Comparison of ENCODE assay signal across 13 cellular contexts in the genomic region with DNA sequence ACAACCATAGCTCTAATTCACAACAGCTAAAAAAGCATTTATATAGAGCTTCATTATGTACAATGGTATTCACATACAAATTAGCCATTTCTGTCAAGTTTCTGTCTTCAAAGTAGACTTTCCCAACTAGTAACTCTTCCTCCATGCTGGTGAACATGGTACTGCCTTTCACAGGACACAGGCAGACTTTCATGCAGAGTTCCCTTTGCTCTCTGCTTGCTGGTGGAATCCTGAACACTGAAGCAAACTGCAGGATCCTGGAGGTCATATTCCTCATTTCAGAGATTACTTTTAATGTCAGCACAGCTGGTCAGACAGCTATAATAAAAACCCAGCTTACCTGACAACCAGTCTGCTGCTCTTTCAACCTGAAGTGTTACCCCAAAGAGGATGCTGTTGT. TPM values are rescaled to one million over a fixed set of nuclear protein-coding genes. Genes with fewer than 3 reads are reported as not detected.
DNase-seq lines count a peak whose midpoint lies in the region; ATAC-seq and TF ChIP-seq lines count a peak whose summit lies in the region.
"Had no signal": no experiment of that assay in that cellular context is flagged by ENCODE, and none has a peak within 500 bp of the region (broad histone marks: within the 10 kb centered on the region; RNA-seq: fewer than 3 reads in every experiment).

No MANE protein-coding gene starts in this region.

- H3K79me2 ChIP-seq in SK-N-SH (ENCODE audit: insufficient read depth): no peaks in the 10 kb centered on the region

- no peak overlapping the region for H3K4me3 ChIP-seq in SK-N-SH (ENCODE audit: low read depth in 2 of 2, low read length in 1 of 2)
- H3K4me3 ChIP-seq: colonic mucosa, K562 had no signal

- TF ChIP-seq RAD21 in SK-N-SH (IDR thresholded peaks at IDR 0.05; ENCODE audit: low read length): no peak

- no peak overlapping the region for H2AFZ ChIP-seq in SK-N-SH (ENCODE audit: low read depth)

- CTCF ChIA-PET in SK-N-SH (lab: Yijun Ruan, JAX): interaction anchor here (0.6 to 1.2 kb wide), 2 partner anchors 31 to 179 kb away, joined by 3 to 4 read pairs; no protein-coding TSS in a partner anchor

- H3K27me3 ChIP-seq in SK-N-SH (ENCODE audit: insufficient read depth): no peaks in the 10 kb centered on the region
- H3K27me3 ChIP-seq: colonic mucosa had no signal

- no peak for TF ChIP-seq EP300 in SK-N-SH (IDR thresholded peaks at IDR 0.05; ENCODE audit: borderline replicate concordance in 1 of 2, low read depth in 1 of 2, low read length in 1 of 2)

- no peak overlapping the region for H3K4me3 Mint-ChIP-seq in chondrocyte (ENCODE audit: unreplicated experiment)
- peak overlapping the region; percentile 17 for H3K4me3 Mint-ChIP-seq in progenitor cell of endocrine pancreas (ENCODE audit: low read depth)
- H3K4me3 Mint-ChIP-seq: activated CD8-positive, alpha-beta T cell treated with anti-CD3 and anti-CD28 coated beads for 36 hours had no signal

- peaks cover 15% of the 10 kb centered on the region for H3F3A ChIP-seq in SK-N-SH (replicated peaks; ENCODE audit: insufficient read depth)

- H3K27me3 Mint-ChIP-seq in chondrocyte (ENCODE audit: low read depth) (no peaks in the 10 kb centered on the region), progenitor cell of endocrine pancreas (no peaks in the 10 kb centered on the region)
- H3K27me3 Mint-ChIP-seq: activated CD8-positive, alpha-beta T cell treated with anti-CD3 and anti-CD28 coated beads for 36 hours had no signal

- no peaks in the 10 kb centered on the region for H3K9me3 ChIP-seq in SK-N-SH
- H3K9me3 ChIP-seq: colonic mucosa had no signal

- H3K27ac ChIP-seq in SK-N-SH (ENCODE audit: low read depth in 2 of 2, low read length in 1 of 2): no peak overlapping the region
- H3K27ac ChIP-seq: colonic mucosa had no signal

- H3K9ac ChIP-seq in SK-N-SH: no peak overlapping the region

- peaks cover 19% of the 10 kb centered on the region for H3K4me1 Mint-ChIP-seq in chondrocyte (ENCODE audit: low read depth)
- H3K4me1 Mint-ChIP-seq in progenitor cell of endocrine pancreas (ENCODE audit: low read depth): peaks cover 31% of the 10 kb centered on the region

- no peaks in the 10 kb centered on the region for H4K20me1 ChIP-seq in SK-N-SH (ENCODE audit: insufficient read depth)

- H3K4me2 ChIP-seq in SK-N-SH: no peak overlapping the region

- H3K9me2 ChIP-seq in SK-N-SH: no peaks in the 10 kb centered on the region

- TF ChIP-seq CTCF in SK-N-SH (IDR thresholded peaks at IDR 0.05): no peak
- no peak for TF ChIP-seq CTCF in chondrocyte (IDR thresholded peaks at IDR 0.05)
- no peak for TF ChIP-seq CTCF in progenitor cell of endocrine pancreas (IDR thresholded peaks at IDR 0.05; ENCODE audit: unreplicated experiment)

- no peak for DNase-seq in SK-N-SH
- DNase-seq in chondrocyte (ENCODE audit: low spot score): no peak
- no peak for DNase-seq in progenitor cell of endocrine pancreas (ENCODE audit: low spot score, unreplicated experiment)
- DNase-seq in NCI-H1694 (lab: John Stamatoyannopoulos, UW): no peak
- DNase-seq in MV-4-11 (lab: John Stamatoyannopoulos, UW): no peak
- DNase-seq: activated CD8-positive, alpha-beta T cell treated with anti-CD3 and anti-CD28 coated beads for 36 hours; colonic mucosa; mammary epithelial cell; NCI-H146 had no signal

- H3K36me3 Mint-ChIP-seq in chondrocyte (ENCODE audit: low read depth) (peaks cover 16% of the 10 kb centered on the region), progenitor cell of endocrine pancreas (ENCODE audit: insufficient read depth) (peaks cover 44% of the 10 kb centered on the region)

- ATAC-seq in SK-N-SH treated with all-trans-retinoic acid at 6 μM for 48 hours: no peak
- ATAC-seq in GM21825 (IDR thresholded peaks at IDR 0.05; ENCODE audit: unreplicated experiment): peak; percentile 27
- ATAC-seq in HG03039 (IDR thresholded peaks at IDR 0.05; ENCODE audit: unreplicated experiment): no peak
- ATAC-seq: activated CD8-positive, alpha-beta T cell treated with anti-CD3 and anti-CD28 coated beads for 36 hours; K562 had no signal

- peak overlapping the region; percentile 32 for H3K27ac Mint-ChIP-seq in chondrocyte (ENCODE audit: unreplicated experiment)
- H3K27ac Mint-ChIP-seq in progenitor cell of endocrine pancreas: peak overlapping the region; percentile 80
- H3K27ac Mint-ChIP-seq: activated CD8-positive, alpha-beta T cell treated with anti-CD3 and anti-CD28 coated beads for 36 hours had no signal

- H3K36me3 ChIP-seq in SK-N-SH (replicated peaks in 1 of 2; ENCODE audit: control insufficient read depth in 1 of 2, insufficient read depth in 2 of 2, low read length in 1 of 2): peaks cover 66 to 70% of the 10 kb centered on the region in 2 experiments

- POLR2A ChIA-PET in SK-N-SH (lab: Yijun Ruan, JAX): interaction anchor here (0.6 to 0.7 kb wide), 2 partner anchors 10 to 66 kb away, joined by 3 read pairs; no protein-coding TSS in a partner anchor

- H3K9me3 Mint-ChIP-seq in chondrocyte (ENCODE audit: low read depth) (no peaks in the 10 kb centered on the region), progenitor cell of endocrine pancreas (ENCODE audit: low read depth) (no peaks in the 10 kb centered on the region)
- H3K9me3 Mint-ChIP-seq: activated CD8-positive, alpha-beta T cell treated with anti-CD3 and anti-CD28 coated beads for 36 hours had no signal

- H3K4me1 ChIP-seq in SK-N-SH (ENCODE audit: control insufficient read depth in 1 of 2, insufficient read depth in 2 of 2, low read depth in 1 of 2, low read length in 1 of 2): no peaks in the 10 kb centered on the region

TF ChIP-seq in SK-N-SH, 30 proteins besides CTCF, POLR2A, EP300 and RAD21:
- no peak for TF ChIP-seq NRF1 (IDR thresholded peaks at IDR 0.05; ENCODE audit: low read depth, low read length)
- TF ChIP-seq POLR2AphosphoS5 (IDR thresholded peaks at IDR 0.05; ENCODE audit: low read depth, low read length): 0 out of 2 replicates have a peak, but pooled peaks have one; percentile 8
TF ChIP-seq in SK-N-SH: peak in this region for 1.

TF ChIP-seq in SK-N-SH treated with all-trans-retinoic acid at 6 μM for 48 hours, 23 proteins besides CTCF, POLR2A, EP300 and RAD21:
- TF ChIP-seq ZFP3 (CRISPR knock-in tag; IDR thresholded peaks at IDR 0.05) (no peak), PPARA (CRISPR knock-in tag; IDR thresholded peaks at IDR 0.05; ENCODE audit: borderline replicate concordance) (no peak), ISL1 (CRISPR knock-in tag; IDR thresholded peaks at IDR 0.05) (no peak), ZNF8 (CRISPR knock-in tag; IDR thresholded peaks at IDR 0.05) (no peak)

RNA-seq across cellular contexts. Expression of a gene that starts 53.6 kb away (rescaled TPM):
- polyA plus RNA-seq in SK-N-SH (2012; rRNA removed): 15.3 and 20.3 TPM in 2 replicates
- 20.9 and 24.6 TPM in 2 replicates for polyA plus RNA-seq in SK-N-SH (2012; cell fraction: cytosol; rRNA removed)
- polyA plus RNA-seq in SK-N-SH (2012; cell fraction: nucleus; rRNA removed): 14.9 and 33.7 TPM in 2 replicates
- total RNA-seq in chondrocyte (51.5 to 62.5 TPM (median 51.7 TPM) in 3 replicates), progenitor cell of endocrine pancreas (64.2 and 67.6 TPM in 2 replicates)
